Comparison of ENCODE assay signal across 9 cellular contexts in the genomic region with DNA sequence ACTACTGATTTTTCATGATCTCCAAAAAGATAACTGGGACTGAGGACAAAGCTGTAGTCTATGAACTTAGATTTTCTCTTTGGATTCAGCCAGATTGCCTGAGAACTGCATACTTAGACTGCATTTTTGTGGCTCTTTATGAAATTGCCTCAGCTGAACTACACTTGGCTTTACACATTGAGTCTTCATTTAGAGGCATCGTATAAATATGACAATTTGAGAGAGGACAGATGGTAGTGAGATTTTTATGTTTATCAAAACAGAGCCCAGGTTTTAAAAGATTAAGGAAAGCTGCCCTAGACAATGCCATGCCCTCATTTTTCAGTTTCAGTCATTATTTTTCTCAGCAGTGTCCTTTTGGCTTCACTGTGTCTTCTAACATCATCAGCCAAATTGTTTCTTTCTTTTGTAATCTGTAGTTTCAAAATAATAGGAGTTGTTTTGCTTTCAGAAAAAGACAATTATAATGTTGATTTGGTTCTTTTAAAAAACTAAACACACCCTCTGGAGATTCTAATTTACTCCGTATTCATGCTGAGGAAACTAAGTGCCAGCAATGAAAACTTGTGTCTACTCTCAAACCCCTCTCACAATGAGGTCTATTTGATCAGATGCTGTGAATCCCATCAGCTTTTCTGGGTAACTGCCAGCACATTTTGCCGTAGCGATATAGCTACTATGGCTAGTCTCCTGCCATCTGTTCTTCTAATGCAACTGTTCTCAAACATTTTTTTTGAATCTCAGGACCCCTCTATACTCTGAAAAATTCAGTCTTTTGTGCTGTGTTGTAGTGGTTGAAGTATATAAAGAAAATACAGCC. TPM values are rescaled to one million over a fixed set of nuclear protein-coding genes. Genes with fewer than 3 reads are reported as not detected.
DNase-seq lines count a peak whose midpoint lies in the region; ATAC-seq and TF ChIP-seq lines count a peak whose summit lies in the region.
"Had no signal": no experiment of that assay in that cellular context is flagged by ENCODE, and none has a peak within 500 bp of the region (broad histone marks: within the 10 kb centered on the region; RNA-seq: fewer than 3 reads in every experiment).

No MANE protein-coding gene starts in this region.

- no peak for TF ChIP-seq CTCF in fibroblast of mammary gland (conservative IDR thresholded peaks at IDR 0.05; ENCODE audit: control insufficient read depth, insufficient read depth, low read depth, low read length)
- no peak for TF ChIP-seq CTCF in right lobe of liver (IDR thresholded peaks at IDR 0.05)

- peaks cover 6 to 24% (median 15%) of the 10 kb centered on the region in 3 donors for H3K36me3 Mint-ChIP-seq in naive thymus-derived CD8-positive, alpha-beta T cell
- H3K36me3 Mint-ChIP-seq: stimulated activated effector memory CD8-positive, alpha-beta T cell treated with anti-CD3 and anti-CD28 coated beads, Interleukin-12 subunit alpha, Interleukin-12 subunit beta, amount 100 ng/mL, for 72 hours had no signal

- no peak overlapping the region for H3K4me3 Mint-ChIP-seq in naive thymus-derived CD8-positive, alpha-beta T cell
- H3K4me3 Mint-ChIP-seq: memory B cell; stimulated activated effector memory CD8-positive, alpha-beta T cell treated with anti-CD3 and anti-CD28 coated beads, Interleukin-12 subunit alpha, Interleukin-12 subunit beta, amount 100 ng/mL, for 72 hours had no signal

- H3K27me3 Mint-ChIP-seq in naive thymus-derived CD8-positive, alpha-beta T cell, result no peaks in the 10 kb centered on the region
- H3K27me3 Mint-ChIP-seq: memory B cell had no signal

- H3K27me3 ChIP-seq in right lobe of liver, result no peaks in the 10 kb centered on the region

- H3K4me1 ChIP-seq in right lobe of liver, result no peaks in the 10 kb centered on the region

- H3K9me3 ChIP-seq in right lobe of liver, result no peaks in the 10 kb centered on the region

- H3K27ac ChIP-seq in right lobe of liver, result no peak overlapping the region

- WGBS in right lobe of liver (ENCODE audit: insufficient coverage, low coverage, low lambda C conversion rate, missing lambda C conversion rate), result 76% methylated on average over 4 of the region's 4 CpGs

- no peaks in the 10 kb centered on the region for H3K36me3 ChIP-seq in right lobe of liver

- no peak overlapping the region for H3K4me3 ChIP-seq in fibroblast of mammary gland (ENCODE audit: control insufficient read depth, low read depth, low read length)
- H3K4me3 ChIP-seq in right lobe of liver, result no peak overlapping the region

- POLR2A ChIA-PET in naive thymus-derived CD8-positive, alpha-beta T cell (lab: Charles Lee), result no interaction called here

- DNase-seq in HCEC 1CT, result peak; percentile 36
- DNase-seq in NCI-H524 (lab: John Stamatoyannopoulos, UW), result peak; percentile 70 to 87
- DNase-seq in fibroblast of mammary gland (ENCODE audit: low read depth), result peak; percentile 19
- DNase-seq in stromal cell of bone marrow (ENCODE audit: low read depth), result peak; percentile 6
- no peak for DNase-seq in right lobe of liver
- DNase-seq in activated CD4-positive, alpha-beta T cell treated with anti-CD3 and anti-CD28 coated beads for 48 hours, result no peak
- DNase-seq in naive thymus-derived CD8-positive, alpha-beta T cell, result no peak

- peaks cover 0 to 7% (median 0%) of the 10 kb centered on the region in 9 donors for H3K9me3 Mint-ChIP-seq in naive thymus-derived CD8-positive, alpha-beta T cell
- H3K9me3 Mint-ChIP-seq: stimulated activated effector memory CD8-positive, alpha-beta T cell treated with anti-CD3 and anti-CD28 coated beads, Interleukin-12 subunit alpha, Interleukin-12 subunit beta, amount 100 ng/mL, for 72 hours had no signal

- H3K27ac Mint-ChIP-seq in naive thymus-derived CD8-positive, alpha-beta T cell, result no peak overlapping the region
- H3K27ac Mint-ChIP-seq: memory B cell; stimulated activated effector memory CD8-positive, alpha-beta T cell treated with anti-CD3 and anti-CD28 coated beads, Interleukin-12 subunit alpha, Interleukin-12 subunit beta, amount 100 ng/mL, for 72 hours had no signal

- no peak for ATAC-seq in right lobe of liver
- no peak for ATAC-seq in naive thymus-derived CD8-positive, alpha-beta T cell
- ATAC-seq: stimulated activated effector memory CD8-positive, alpha-beta T cell treated with anti-CD3 and anti-CD28 coated beads, Interleukin-12 subunit alpha, Interleukin-12 subunit beta, amount 100 ng/mL, for 72 hours had no signal

- H3K4me1 Mint-ChIP-seq in naive thymus-derived CD8-positive, alpha-beta T cell, result peaks cover 0 to 1% (median 0%) of the 10 kb centered on the region in 4 donors
- H3K4me1 Mint-ChIP-seq: memory B cell; stimulated activated effector memory CD8-positive, alpha-beta T cell treated with anti-CD3 and anti-CD28 coated beads, Interleukin-12 subunit alpha, Interleukin-12 subunit beta, amount 100 ng/mL, for 72 hours had no signal

- TF ChIP-seq POLR2A in right lobe of liver (IDR thresholded peaks at IDR 0.05), result no peak

- intact Hi-C loops in right lobe of liver (cut with DNase I), result no loop called here

RNA-seq across cellular contexts. Expression of a gene that starts 46.2 kb away (rescaled TPM):
- 10 to 100 TPM in 1 of 6 experiments, 1 to 10 TPM in 5; 3.7 to 11.3 (median 5.9) TPM for total RNA-seq in right lobe of liver
- total RNA-seq in naive thymus-derived CD8-positive, alpha-beta T cell, result 1 to 10 TPM; 7.7 to 9.8 TPM
- 1 to 10 TPM; 4.0 to 6.1 (median 4.9) TPM for polyA plus RNA-seq in naive thymus-derived CD8-positive, alpha-beta T cell

Comparison
In these comparisons a context has a peak if more than half of its experiments do, and no peak if none do; other contexts are left out.
1. DNase-seq: peak in HCEC 1CT (single experiment), NCI-H524 (2 of 2), fibroblast of mammary gland (single experiment) and stromal cell of bone marrow (single experiment); none in right lobe of liver (0 of 3), activated CD4-positive, alpha-beta T cell treated with anti-CD3 and anti-CD28 coated beads for 48 hours (single experiment) and naive thymus-derived CD8-positive, alpha-beta T cell (0 of 10).